26 cellular contexts compared by ENCODE assay signal in genomic region chr7:1997537-1998076, GRCh38.
"Had no signal": no experiment of that assay in that cellular context is flagged by ENCODE, and none has a peak within 500 bp of the region (broad histone marks: within the 10 kb centered on the region; RNA-seq: fewer than 3 reads in every experiment).

No MANE protein-coding gene starts in this region.

- ATAC-seq: left colon; left lung; natural killer cell; pancreas; psoas muscle; right lobe of liver; stimulated activated memory B cell treated with anti-CD40 and anti-IgM and Interleukin-4, amounts not matched to agents 10 μg/mL and 1 μg/mL and 100 μg/mL, for 72 hours; stimulated activated naive CD8-positive, alpha-beta T cell treated with anti-CD3 and anti-CD28 coated beads, Interleukin-15, amount 100 ng/mL, for 72 hours had no signal

- DNase-seq: hippocampal formation; left colon; mesendoderm; naive B cell; natural killer cell; nephron progenitor cell; nucleus accumbens; stimulated activated CD4-positive, alpha-beta T cell treated with anti-CD3 and anti-CD28 coated beads, Interleukin-1b, Interleukin-23, amount 100 ng/mL, for 48 hours; stimulated activated CD4-positive, alpha-beta T cell treated with anti-CD3 and anti-CD28 coated beads, Interleukin-2, amount 100 ng/mL, for 48 hours; stimulated activated CD4-positive, alpha-beta T cell treated with anti-CD3 and anti-CD28 coated beads, Interleukin-4, amount 100 ng/mL, for 4 hours; stimulated activated CD8-positive, alpha-beta memory T cell treated with anti-CD3 and anti-CD28 coated beads, Interleukin-4, amount 100 ng/mL, for 48 hours; stimulated activated naive CD4-positive, alpha-beta T cell treated with Interleukin-2 at 50 U/mL for 16 hours; stimulated activated naive CD8-positive, alpha-beta T cell treated with anti-CD3 and anti-CD28 coated beads, Interleukin-15, amount 100 ng/mL, for 72 hours; substantia nigra had no signal

- H3K4me1 Mint-ChIP-seq: mesothelial cell of epicardium had no signal

- H3K27me3 ChIP-seq: left lung, pancreas, right lobe of liver, tibial nerve, vagina had no signal

- H3K4me2 ChIP-seq: smooth muscle cell had no signal

- H3K9me3 ChIP-seq: left lung, pancreas, psoas muscle, right lobe of liver, tibial nerve, vagina had no signal

- FAIRE-seq: keratinocyte, pancreas had no signal

- H3K9me3 Mint-ChIP-seq: mesothelial cell of epicardium; naive B cell; natural killer cell; nephron progenitor cell; stimulated activated memory B cell treated with anti-CD40 and anti-IgM and Interleukin-4, amounts not matched to agents 10 μg/mL and 1 μg/mL and 100 μg/mL, for 72 hours; stimulated activated naive CD8-positive, alpha-beta T cell treated with anti-CD3 and anti-CD28 coated beads, Interleukin-15, amount 100 ng/mL, for 72 hours; type B pancreatic cell had no signal

- H3K36me3 Mint-ChIP-seq: mesothelial cell of epicardium, naive B cell, natural killer cell, type B pancreatic cell had no signal

- H3K27me3 Mint-ChIP-seq: naive B cell; stimulated activated memory B cell treated with anti-CD40 and anti-IgM and Interleukin-4, amounts not matched to agents 10 μg/mL and 1 μg/mL and 100 μg/mL, for 72 hours; stimulated activated naive CD8-positive, alpha-beta T cell treated with anti-CD3 and anti-CD28 coated beads, Interleukin-15, amount 100 ng/mL, for 72 hours; type B pancreatic cell had no signal

- H3K27ac Mint-ChIP-seq: mesothelial cell of epicardium; natural killer cell; nephron progenitor cell; stimulated activated memory B cell treated with anti-CD40 and anti-IgM and Interleukin-4, amounts not matched to agents 10 μg/mL and 1 μg/mL and 100 μg/mL, for 72 hours; type B pancreatic cell had no signal

- H3K4me3 Mint-ChIP-seq: mesothelial cell of epicardium; naive B cell; natural killer cell; nephron progenitor cell; stimulated activated memory B cell treated with anti-CD40 and anti-IgM and Interleukin-4, amounts not matched to agents 10 μg/mL and 1 μg/mL and 100 μg/mL, for 72 hours; stimulated activated naive CD8-positive, alpha-beta T cell treated with anti-CD3 and anti-CD28 coated beads, Interleukin-15, amount 100 ng/mL, for 72 hours; type B pancreatic cell had no signal

- H3K4me3 ChIP-seq: left lung, lung, pancreas, psoas muscle, right lobe of liver, smooth muscle cell, tibial nerve, vagina had no signal

- H3K4me1 ChIP-seq: left lung, pancreas had no signal

- H3K36me3 ChIP-seq: pancreas, right lobe of liver, vagina had no signal

- H3K27ac ChIP-seq: left lung, pancreas, psoas muscle, right lobe of liver, tibial nerve, vagina had no signal
